In the genomic region with DNA sequence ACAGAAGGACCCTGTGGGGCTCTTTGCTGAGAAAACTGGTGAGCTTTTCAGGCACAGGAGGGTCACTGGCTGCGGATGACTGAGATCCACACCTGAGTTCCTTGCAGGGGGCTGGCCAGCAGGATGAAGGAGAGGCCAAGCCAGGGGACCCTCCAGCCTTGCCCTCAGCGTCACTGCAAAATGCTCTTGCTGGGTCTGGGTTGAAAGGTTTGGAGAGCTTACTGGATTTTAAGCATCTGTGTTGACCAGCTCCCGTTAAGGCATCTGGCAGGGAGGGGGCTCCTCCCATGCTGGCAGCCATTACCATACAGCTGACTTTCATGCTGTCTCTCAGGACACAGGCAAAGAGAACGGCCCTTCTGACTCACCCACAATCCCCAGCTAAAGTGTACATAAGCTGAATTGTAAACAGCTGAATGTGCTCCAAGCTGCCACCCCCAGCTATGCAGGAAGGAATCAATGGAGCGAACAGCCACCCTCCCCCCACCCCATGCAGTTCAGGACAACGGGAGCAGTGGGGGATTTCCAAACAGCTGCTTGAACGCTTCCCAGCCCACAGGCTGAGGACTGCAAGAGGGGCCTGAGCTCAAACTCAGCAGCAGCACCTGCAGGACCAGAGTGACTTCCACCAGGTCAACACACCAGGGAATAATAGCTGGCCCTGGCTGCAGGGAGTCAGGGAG, we compare ENCODE assay signal across 8 cellular contexts. TPM values are rescaled to one million over a fixed set of nuclear protein-coding genes. Genes with fewer than 3 reads are reported as not detected.
DNase-seq lines count a peak whose midpoint lies in the region; ATAC-seq and TF ChIP-seq lines count a peak whose summit lies in the region.

No MANE protein-coding gene starts in this region.

- H3K9me2 ChIP-seq in HCT116 (ENCODE audit: insufficient read depth) = no peaks in the 10 kb centered on the region

- TF ChIP-seq RAD21 in HCT116 (IDR thresholded peaks at IDR 0.05; ENCODE audit: low read depth) = no peak

- peaks cover 6% of the 10 kb centered on the region for H3K79me1 ChIP-seq in mesendoderm (ENCODE audit: low read length)

- H2BK15ac ChIP-seq in mesendoderm (replicated peaks; ENCODE audit: low read depth) = no peak overlapping the region

- POLR2A ChIA-PET in HCT116 (lab: Charles Lee) = no interaction called here

- BruUV-seq in HCT116 (replicated peaks; lab: Mats Ljungman, UMichigan) = no TSS peak

- H3K4me3 ChIP-seq in HCT116 (replicated peaks in 1 of 2; ENCODE audit: low read depth in 1 of 2, low read length in 2 of 2) (no peak overlapping the region), endodermal cell (ENCODE audit: low read length) (peak overlapping the region; percentile 52), mesendoderm (ENCODE audit: low read length) (no peak overlapping the region), uterus (peak overlapping the region in 1 of 2 donors; percentile 3)

- no peak overlapping the region for H2BK120ac ChIP-seq in mesendoderm (ENCODE audit: low read depth, low read length)

- H3K9ac ChIP-seq in HCT116 (ENCODE audit: low read length) (no peak overlapping the region), endodermal cell (ENCODE audit: extremely low read depth, low read length, poor library complexity, severe bottlenecking) (no peak overlapping the region), mesendoderm (ENCODE audit: low read length) (no peak overlapping the region)

- peak overlapping the region; percentile 37 for H3K4me3 Mint-ChIP-seq in endodermal cell

- intact Hi-C loops in HCT116 (cut with micrococcal nuclease) (loop anchor here (10.0 kb wide), 1 partner anchor 217 kb away; no protein-coding TSS in a partner anchor), uterus (cut with DNase I; ENCODE audit: low total_unique reads) (no loop called here)

- DNase-seq in HCT116 (ENCODE audit: low read depth, low spot score) (no peak), NCI-H82 treated with DMSO at 0.1 percent for 48 hours (lab: John Stamatoyannopoulos, UW; ENCODE audit: unreplicated experiment) (peak; percentile 98), endodermal cell (peak; percentile 92), mesendoderm (peak; percentile 69), uterus (peak; percentile 75 to 79), activated gamma-delta T cell (lab: John Stamatoyannopoulos, UW) (no peak), cerebellar cortex (ENCODE audit: low spot score) (no peak)
- no peak for DNase-seq in central memory CD4-positive, alpha-beta T cell

- peaks cover 20% of the 10 kb centered on the region for H3K36me3 Mint-ChIP-seq in endodermal cell (ENCODE audit: low read depth)

- CTCF ChIA-PET in HCT116 (lab: Charles Lee) = no interaction called here

- H3K18ac ChIP-seq in mesendoderm (ENCODE audit: low read length) = peak overlapping the region; percentile 47

- no peak overlapping the region for H3K4ac ChIP-seq in mesendoderm (ENCODE audit: low read depth, low read length)

- WGBS in endodermal cell (ENCODE audit: insufficient coverage in 1 of 2, insufficient read length in 1 of 2), 2 experiments = 0 to 8% methylated on average over 1 to 7 of the region's 7 CpGs
- WGBS in mesendoderm (ENCODE audit: extremely low coverage, insufficient coverage, low lambda C conversion rate) = no CpG with 5 or more reads among the region's 7 CpGs

- H3K36me3 ChIP-seq in HCT116 (ENCODE audit: control insufficient read depth in 1 of 2, insufficient read depth in 2 of 2, low read length in 2 of 2) (peaks cover 48% of the 10 kb centered on the region in 2 experiments), endodermal cell (ENCODE audit: control insufficient read depth, insufficient read depth, low read length) (peaks cover 27% of the 10 kb centered on the region), mesendoderm (ENCODE audit: control insufficient read depth, insufficient read depth, low read length) (no peaks in the 10 kb centered on the region), uterus (no peaks in the 10 kb centered on the region)

- no peak overlapping the region for H4K5ac ChIP-seq in mesendoderm (ENCODE audit: low read length)

- H3K27me3 ChIP-seq in HCT116 (ENCODE audit: insufficient read depth, low read length) (no peaks in the 10 kb centered on the region), endodermal cell (ENCODE audit: control insufficient read depth, insufficient read depth, low read length, poor library complexity, severe bottlenecking) (no peaks in the 10 kb centered on the region), mesendoderm (ENCODE audit: insufficient read depth, low read length, poor library complexity) (no peaks in the 10 kb centered on the region), uterus (no peaks in the 10 kb centered on the region)

- H3K56ac ChIP-seq in mesendoderm (ENCODE audit: low read length) = no peak overlapping the region

- no peak overlapping the region for H4K8ac ChIP-seq in mesendoderm (ENCODE audit: low read depth, low read length)

- H3K27ac ChIP-seq in HCT116 (ENCODE audit: low read depth, low read length) = no peak overlapping the region; the same call in 1 of the 2 replicates
- H3K27ac ChIP-seq in endodermal cell (ENCODE audit: low read depth, low read length) = peak overlapping the region; percentile 80
- H3K27ac ChIP-seq in mesendoderm (ENCODE audit: low read depth, low read length) = no peak overlapping the region
- peak overlapping the region; percentile 75 to 88 for H3K27ac ChIP-seq in uterus

- H3K27me3 Mint-ChIP-seq in endodermal cell (ENCODE audit: insufficient read depth) = peaks cover 35% of the 10 kb centered on the region

- H3K79me2 ChIP-seq in HCT116 (ENCODE audit: insufficient read depth, low read length) (peaks cover 100% of the 10 kb centered on the region), mesendoderm (ENCODE audit: control insufficient read depth, insufficient read depth, low read length) (no peaks in the 10 kb centered on the region)

- TF ChIP-seq CTCF in HCT116 (IDR thresholded peaks at IDR 0.05 in 2 of 3, conservative IDR thresholded peaks at IDR 0.05 in 1 of 3; ENCODE audit: borderline replicate concordance in 1 of 3, insufficient read depth in 1 of 3, low read depth in 2 of 3, low read length in 2 of 3) (no peak), endodermal cell (conservative IDR thresholded peaks at IDR 0.05) (peak; percentile 32), uterus (IDR thresholded peaks at IDR 0.05) (no peak)

- peaks cover 76% of the 10 kb centered on the region for H3K4me1 Mint-ChIP-seq in endodermal cell

- H3K4me1 ChIP-seq in HCT116 (ENCODE audit: control insufficient read depth in 1 of 2, insufficient read depth in 2 of 2, low read length in 2 of 2) (peaks cover 10 to 61% of the 10 kb centered on the region in 2 experiments), endodermal cell (ENCODE audit: control insufficient read depth, insufficient read depth, low read length) (peaks cover 56% of the 10 kb centered on the region), mesendoderm (ENCODE audit: control insufficient read depth, low read depth, low read length) (peaks cover 40% of the 10 kb centered on the region), uterus (peaks cover 42 to 43% of the 10 kb centered on the region in 2 donors)

- TF ChIP-seq POLR2A in HCT116 (IDR thresholded peaks at IDR 0.05; ENCODE audit: borderline replicate concordance, extremely low read depth, insufficient read depth, insufficient read length) = no peak
- TF ChIP-seq POLR2A in uterus (IDR thresholded peaks at IDR 0.05) = no peak

- no peaks in the 10 kb centered on the region for H3K9me3 Mint-ChIP-seq in endodermal cell

- RAD21 ChIA-PET in HCT116 (lab: Charles Lee; ENCODE audit: low non-redundant PET in 1 of 2, low total read pairs in 2 of 2, uncharacterized antibody in 2 of 2, unreplicated experiment in 2 of 2) = no interaction called here

- H2BK5ac ChIP-seq in mesendoderm (ENCODE audit: low read length) = no peak overlapping the region

- no peaks in the 10 kb centered on the region for H3K9me3 ChIP-seq in HCT116 (ENCODE audit: control insufficient read depth in 1 of 2, insufficient read depth in 1 of 2, low read depth in 1 of 2, low read length in 2 of 2)
- H3K9me3 ChIP-seq in endodermal cell (ENCODE audit: control insufficient read depth, low read length) = no peaks in the 10 kb centered on the region
- no peaks in the 10 kb centered on the region for H3K9me3 ChIP-seq in uterus

- H4K20me1 ChIP-seq in HCT116 (ENCODE audit: insufficient read depth) = peaks cover 8% of the 10 kb centered on the region; the same call in 1 of the 2 replicates

- no peak overlapping the region for H3K23ac ChIP-seq in mesendoderm (ENCODE audit: low read length)

- no peak overlapping the region for H2AK5ac ChIP-seq in mesendoderm (ENCODE audit: low read length)

- H2AFZ ChIP-seq in HCT116 (ENCODE audit: low read depth, low read length, poor library complexity, severe bottlenecking) = no peak overlapping the region

- H3K4me2 ChIP-seq in HCT116 (ENCODE audit: low read length) = peak overlapping the region; percentile 4; the same call in 1 of the 2 replicates
- no peak overlapping the region for H3K4me2 ChIP-seq in mesendoderm (ENCODE audit: low read length)

- peak overlapping the region; percentile 82 for H3K27ac Mint-ChIP-seq in endodermal cell

- ATAC-seq in HCT116 = no peak

TF ChIP-seq in HCT116, 20 proteins besides CTCF, POLR2A, EP300 and RAD21:
- TF ChIP-seq EZH2phosphoT487 (IDR thresholded peaks at IDR 0.05; ENCODE audit: borderline replicate concordance) (no peak), TCF7L2 (IDR thresholded peaks at IDR 0.05; ENCODE audit: borderline replicate concordance, extremely low read depth, insufficient read depth, insufficient read length) (no peak)
- TF ChIP-seq, protein P1, sequence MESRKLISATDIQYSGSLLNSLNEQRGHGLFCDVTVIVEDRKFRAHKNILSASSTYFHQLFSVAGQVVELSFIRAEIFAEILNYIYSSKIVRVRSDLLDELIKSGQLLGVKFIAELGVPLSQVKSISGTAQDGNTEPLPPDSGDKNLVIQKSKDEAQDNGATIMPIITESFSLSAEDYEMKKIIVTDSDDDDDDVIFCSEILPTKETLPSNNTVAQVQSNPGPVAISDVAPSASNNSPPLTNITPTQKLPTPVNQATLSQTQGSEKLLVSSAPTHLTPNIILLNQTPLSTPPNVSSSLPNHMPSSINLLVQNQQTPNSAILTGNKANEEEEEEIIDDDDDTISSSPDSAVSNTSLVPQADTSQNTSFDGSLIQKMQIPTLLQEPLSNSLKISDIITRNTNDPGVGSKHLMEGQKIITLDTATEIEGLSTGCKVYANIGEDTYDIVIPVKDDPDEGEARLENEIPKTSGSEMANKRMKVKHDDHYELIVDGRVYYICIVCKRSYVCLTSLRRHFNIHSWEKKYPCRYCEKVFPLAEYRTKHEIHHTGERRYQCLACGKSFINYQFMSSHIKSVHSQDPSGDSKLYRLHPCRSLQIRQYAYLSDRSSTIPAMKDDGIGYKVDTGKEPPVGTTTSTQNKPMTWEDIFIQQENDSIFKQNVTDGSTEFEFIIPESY (IDR thresholded peaks at IDR 0.05; ENCODE audit: extremely low read depth, insufficient replicate concordance, low read length) = no peak
TF ChIP-seq in HCT116: peak in this region for 0.

RNA-seq across cellular contexts. Expression of gene A3GALT2, which starts 21.3 kb away (rescaled TPM):
- not detected for total RNA-seq in HCT116 (2021; ENCODE audit: unreplicated experiment)
- polyA plus RNA-seq in HCT116 (2012) = not detected in 2 replicates
- not detected for total RNA-seq in endodermal cell
- not detected for polyA plus RNA-seq in endodermal cell (2013, experiment 1 of 2)
- polyA plus RNA-seq in endodermal cell (2013, experiment 2 of 2) = not detected
- not detected for polyA plus RNA-seq in mesendoderm (2013, experiment 1 of 2)
- not detected for polyA plus RNA-seq in mesendoderm (2013, experiment 2 of 2)
- total RNA-seq in uterus = under 1 TPM in 1 of 4 donors, not detected in 3; 0.58 TPM

Comparison
In these comparisons a context has a peak if more than half of its experiments do, and no peak if none do; other contexts are left out.
1. DNase-seq: peak in NCI-H82 treated with DMSO at 0.1 percent for 48 hours (single experiment), endodermal cell (single experiment), mesendoderm (single experiment) and uterus (2 of 2); none in HCT116 (single experiment), activated gamma-delta T cell (single experiment), cerebellar cortex (single experiment) and central memory CD4-positive, alpha-beta T cell (single experiment).
2. H3K27ac ChIP-seq: peak in endodermal cell (single experiment) and uterus (2 of 2); none in HCT116 (single experiment) and mesendoderm (single experiment).